In the genomic region with DNA sequence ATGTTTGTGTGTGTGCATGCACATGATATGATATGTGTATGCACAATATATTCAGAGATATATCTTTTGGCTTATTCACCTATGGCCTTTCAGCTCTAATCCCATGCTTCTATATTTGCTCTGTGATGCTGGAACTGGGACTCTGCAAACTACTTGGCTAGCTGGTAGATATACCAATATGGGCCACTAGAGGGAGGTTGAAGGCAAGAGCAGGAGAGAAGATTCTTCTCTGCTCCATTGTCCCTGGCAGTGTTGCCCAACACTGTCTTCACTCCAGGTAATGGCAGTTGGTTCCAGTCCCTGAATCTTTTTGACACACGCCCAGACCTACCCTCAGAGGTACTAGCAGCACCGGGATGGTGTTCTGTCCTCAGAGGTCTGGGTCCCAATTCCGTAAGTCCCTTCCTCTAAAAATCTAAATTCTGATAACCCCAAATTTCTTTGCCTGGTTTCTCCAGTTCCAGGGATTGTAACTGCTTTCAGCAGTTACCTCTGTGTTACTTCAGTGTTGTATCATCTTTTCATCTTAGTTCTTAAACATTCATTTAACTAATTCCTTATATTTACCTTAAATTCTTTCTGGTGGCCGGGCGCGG, we compare ENCODE assay signal across 8 cellular contexts. TPM values are rescaled to one million over a fixed set of nuclear protein-coding genes. Genes with fewer than 3 reads are reported as not detected.
DNase-seq lines count a peak whose midpoint lies in the region; ATAC-seq, FAIRE-seq and TF ChIP-seq lines count a peak whose summit lies in the region.

No MANE protein-coding gene starts in this region.

- in situ Hi-C loops in gastrocnemius medialis (cut with MboI; ENCODE audit: low sequenced_read_pairs in 4 of 4): no loop called here

- H3K27me3 ChIP-seq in OCI-LY1 (ENCODE audit: insufficient read depth, low read length): 0 out of 2 replicates have a peak, but pooled peaks cover 4% of the 10 kb centered on the region
- no peaks in the 10 kb centered on the region for H3K27me3 ChIP-seq in adipocyte (replicated peaks; ENCODE audit: control insufficient read depth, insufficient read depth, low read length)
- H3K27me3 ChIP-seq in right atrium auricular region: no peaks in the 10 kb centered on the region
- no peaks in the 10 kb centered on the region for H3K27me3 ChIP-seq in gastrocnemius medialis

- FAIRE-seq in GM19239 (lab: Jason Lieb, UNC): peak; percentile 89

- no peak for TF ChIP-seq POLR2A in gastrocnemius medialis (IDR thresholded peaks at IDR 0.05)

- no peaks in the 10 kb centered on the region for H3K79me2 ChIP-seq in OCI-LY1 (ENCODE audit: insufficient read depth, low read length)

- no peaks in the 10 kb centered on the region for H3K36me3 ChIP-seq in OCI-LY1 (ENCODE audit: insufficient read depth, low read length)
- H3K36me3 ChIP-seq in adipocyte (ENCODE audit: control insufficient read depth, insufficient read depth, low read length, severe bottlenecking): no peaks in the 10 kb centered on the region
- no peaks in the 10 kb centered on the region for H3K36me3 ChIP-seq in right atrium auricular region
- no peaks in the 10 kb centered on the region for H3K36me3 ChIP-seq in gastrocnemius medialis

- DNase-seq in DMS 273 treated with DMSO at 0.1 percent for 48 hours (lab: John Stamatoyannopoulos, UW) (peak; percentile 57), GM19239 (ENCODE audit: insufficient read length, low spot score) (peak; percentile 50), HS-5 (ENCODE audit: low read depth) (peak; percentile 30), adipocyte (ENCODE audit: low read depth) (peak; percentile 90), right atrium auricular region (ENCODE audit: low spot score) (no peak), gastrocnemius medialis (no peak)

- TF ChIP-seq CTCF in OCI-LY1 (IDR thresholded peaks at IDR 0.05; ENCODE audit: low read length): peak; percentile 66
- peak; percentile 63 to 80 for TF ChIP-seq CTCF in right atrium auricular region (IDR thresholded peaks at IDR 0.05)
- peak in 4 of 5 experiments; percentile 23 to 63 (median 50) for TF ChIP-seq CTCF in gastrocnemius medialis (IDR thresholded peaks at IDR 0.05 in 4 of 5, conservative IDR thresholded peaks at IDR 0.05 in 1 of 5)

- intact Hi-C loops in gastrocnemius medialis (cut with DNase I; ENCODE audit: low total_unique reads): no loop called here

- ATAC-seq in gastrocnemius medialis (peak; percentile 39 to 81), GM21619 (IDR thresholded peaks at IDR 0.05; ENCODE audit: unreplicated experiment) (no peak)

- no peak overlapping the region for H3K4me2 ChIP-seq in OCI-LY1 (ENCODE audit: low read length)

- no peak overlapping the region for H2AFZ ChIP-seq in OCI-LY1 (ENCODE audit: low read length)

- no peaks in the 10 kb centered on the region for H4K20me1 ChIP-seq in OCI-LY1 (ENCODE audit: insufficient read depth, low read length)

- H3K27ac ChIP-seq in OCI-LY1 (ENCODE audit: low read depth, low read length, poor library complexity, severe bottlenecking): no peak overlapping the region
- H3K27ac ChIP-seq in right atrium auricular region: no peak overlapping the region
- H3K27ac ChIP-seq in gastrocnemius medialis: no peak overlapping the region

- no peak overlapping the region for H3K4me3 ChIP-seq in OCI-LY1 (ENCODE audit: low read depth, low read length, poor library complexity, severe bottlenecking)
- no peak overlapping the region for H3K4me3 ChIP-seq in adipocyte (ENCODE audit: low read length)
- H3K4me3 ChIP-seq in right atrium auricular region: no peak overlapping the region
- no peak overlapping the region for H3K4me3 ChIP-seq in gastrocnemius medialis

- H3F3A ChIP-seq in OCI-LY1 (ENCODE audit: insufficient read depth, low read length): no peaks in the 10 kb centered on the region

- H3K9me2 ChIP-seq in OCI-LY1 (ENCODE audit: low read depth, low read length): no peaks in the 10 kb centered on the region

- H3K4me1 ChIP-seq in OCI-LY1 (ENCODE audit: insufficient read depth, low read length, severe bottlenecking) (no peaks in the 10 kb centered on the region), adipocyte (ENCODE audit: control insufficient read depth, insufficient read depth, low read length) (no peaks in the 10 kb centered on the region), right atrium auricular region (no peaks in the 10 kb centered on the region), gastrocnemius medialis (no peaks in the 10 kb centered on the region)

- H3K9ac ChIP-seq in OCI-LY1 (ENCODE audit: low read length) (no peak overlapping the region), adipocyte (ENCODE audit: low read length) (no peak overlapping the region)

- H3K9me3 ChIP-seq in OCI-LY1 (ENCODE audit: low read length) (no peaks in the 10 kb centered on the region), adipocyte (ENCODE audit: control insufficient read depth, low read length) (no peaks in the 10 kb centered on the region), right atrium auricular region (no peaks in the 10 kb centered on the region), gastrocnemius medialis (no peaks in the 10 kb centered on the region)

RNA-seq across cellular contexts. Expression of gene GTPBP8, which starts 44.7 kb away (rescaled TPM):
- total RNA-seq in right atrium auricular region (10 to 100 TPM; 16.4 to 25.0 TPM), gastrocnemius medialis (10 to 100 TPM; 21.4 to 78.3 (median 40.7) TPM)

Comparison
In these comparisons a context has a peak if more than half of its experiments do, and no peak if none do; other contexts are left out.
1. DNase-seq: peak in DMS 273 treated with DMSO at 0.1 percent for 48 hours (single experiment), GM19239 (single experiment), HS-5 (single experiment) and adipocyte (single experiment); none in right atrium auricular region (single experiment) and gastrocnemius medialis (0 of 2).
2. Peak in every context shown above with its lines, with median percentiles within 50 percentile points of each other: CTCF ChIP-seq.